In genomic region chr5:132867046-132867451, GRCh38 we compare ENCODE assay signal across 8 cellular contexts. TPM values are rescaled to one million over a fixed set of nuclear protein-coding genes. Genes with fewer than 3 reads are reported as not detected.
DNase-seq lines count a peak whose midpoint lies in the region; ATAC-seq and TF ChIP-seq lines count a peak whose summit lies in the region.

No MANE protein-coding gene starts in this region.

- no peak for TF ChIP-seq CTCF in breast epithelium (IDR thresholded peaks at IDR 0.05)

- H3K36me3 ChIP-seq in breast epithelium: no peaks in the 10 kb centered on the region
- H3K36me3 ChIP-seq in muscle layer of colon (ENCODE audit: insufficient read depth, low read length): peaks cover 30% of the 10 kb centered on the region

- TF ChIP-seq POLR2A in breast epithelium (IDR thresholded peaks at IDR 0.05): no peak

- H3K9me3 ChIP-seq in breast epithelium (no peaks in the 10 kb centered on the region), muscle layer of colon (ENCODE audit: low read length) (no peaks in the 10 kb centered on the region)

- intact Hi-C loops in breast epithelium (cut with DNase I; ENCODE audit: low total_unique reads): no loop called here

- DNase-seq in breast epithelium (ENCODE audit: low spot score in 2 of 2): no peak
- no peak for DNase-seq in cerebellum (ENCODE audit: low spot score)
- DNase-seq in COLO668 (lab: John Stamatoyannopoulos, UW; ENCODE audit: unreplicated experiment): no peak

- peak overlapping the region; percentile 76 to 96 (median 80) for H3K4me3 ChIP-seq in breast epithelium
- peak overlapping the region; percentile 93 to 95 for H3K4me3 ChIP-seq in muscle layer of colon (ENCODE audit: low read depth in 1 of 2, low read length in 2 of 2)

- ATAC-seq in GM18909 (IDR thresholded peaks at IDR 0.05; ENCODE audit: poor library complexity, unreplicated experiment) (peak; percentile 15), HG03457 (IDR thresholded peaks at IDR 0.05; ENCODE audit: unreplicated experiment) (peak; percentile 1), GM21423 (IDR thresholded peaks at IDR 0.05; ENCODE audit: unreplicated experiment) (no peak), GM19463 (IDR thresholded peaks at IDR 0.05; ENCODE audit: unreplicated experiment) (no peak)

- peak overlapping the region; percentile 79 for H3K9ac ChIP-seq in muscle layer of colon (ENCODE audit: low read length)

- H3K27me3 ChIP-seq in breast epithelium: no peaks in the 10 kb centered on the region
- H3K27me3 ChIP-seq in muscle layer of colon (ENCODE audit: control insufficient read depth in 1 of 2, insufficient read depth in 2 of 2, low read length in 2 of 2): no peaks in the 10 kb centered on the region

- H3K4me1 ChIP-seq in breast epithelium: peaks cover 0 to 9% of the 10 kb centered on the region in 2 donors
- peaks cover 19% of the 10 kb centered on the region for H3K4me1 ChIP-seq in muscle layer of colon (ENCODE audit: insufficient read depth, low read length)

- H3K27ac ChIP-seq in breast epithelium (peak overlapping the region; percentile 95), muscle layer of colon (ENCODE audit: low read depth, low read length) (peak overlapping the region; percentile 88)

RNA-seq across cellular contexts. Expression of gene UQCRQ, which starts 0.6 kb away (rescaled TPM):
- total RNA-seq in breast epithelium (100 to 1,000 TPM; 106 to 184 (median 150) TPM), cerebellum (61.5 TPM)

RNA-seq across cellular contexts. Expression of gene GDF9, which starts 0.8 kb away (rescaled TPM):
- total RNA-seq in breast epithelium (under 1 TPM; 0.33 to 0.64 (median 0.44) TPM), cerebellum (0.54 TPM)

RNA-seq across cellular contexts. Expression of gene LEAP2, which starts 6.4 kb away (rescaled TPM):
- total RNA-seq in breast epithelium (1 to 10 TPM in 2 of 3 donors, under 1 TPM in 1; 0.80 to 4.1 (median 2.9) TPM), cerebellum (2.1 TPM)

RNA-seq across cellular contexts. Expression of gene SHROOM1, which starts 36.6 kb away (rescaled TPM):
- total RNA-seq in breast epithelium: 10 to 100 TPM in 1 of 3 donors, 1 to 10 TPM in 2; 2.4 to 12.6 (median 9.5) TPM
- 2.4 TPM for total RNA-seq in cerebellum

RNA-seq across cellular contexts. Expression of gene SOWAHA, which starts 53.9 kb away (rescaled TPM):
- total RNA-seq in breast epithelium (1 to 10 TPM in 1 of 3 donors, under 1 TPM in 2; 0.66 to 3.2 (median 0.96) TPM), cerebellum (4.9 TPM)

Comparison
In these comparisons a context has a peak if more than half of its experiments do, and no peak if none do; other contexts are left out.
1. ATAC-seq: peak in GM18909 (single experiment) and HG03457 (single experiment); none in GM21423 (single experiment) and GM19463 (single experiment).